In genomic region chr6:3317741-3318211, GRCh38 we compare ENCODE assay signal across 15 cellular contexts. TPM values are rescaled to one million over a fixed set of nuclear protein-coding genes. Genes with fewer than 3 reads are reported as not detected.
DNase-seq lines count a peak whose midpoint lies in the region; ATAC-seq and TF ChIP-seq lines count a peak whose summit lies in the region.
"Had no signal": no experiment of that assay in that cellular context is flagged by ENCODE, and none has a peak within 500 bp of the region (broad histone marks: within the 10 kb centered on the region; RNA-seq: fewer than 3 reads in every experiment).

No MANE protein-coding gene starts in this region.

- no peaks in the 10 kb centered on the region for H3K36me3 Mint-ChIP-seq in activated CD8-positive, alpha-beta T cell treated with anti-CD3 and anti-CD28 coated beads, Interleukin-2, amount 10 ng/mL, durations not matched to agents 7 days and 5 days (ENCODE audit: low read depth)
- no peaks in the 10 kb centered on the region for H3K36me3 Mint-ChIP-seq in activated CD8-positive, alpha-beta T cell treated with anti-CD3 and anti-CD28 coated beads for 36 hours (ENCODE audit: low read depth)
- no peaks in the 10 kb centered on the region for H3K36me3 Mint-ChIP-seq in central memory CD8-positive, alpha-beta T cell (ENCODE audit: insufficient read depth)

- TF ChIP-seq POLR2A in upper lobe of left lung (IDR thresholded peaks at IDR 0.05): no peak

- H3K27me3 ChIP-seq in upper lobe of left lung: no peaks in the 10 kb centered on the region
- H3K27me3 ChIP-seq: cardiac muscle cell had no signal

- POLR2A ChIA-PET in activated CD8-positive, alpha-beta T cell treated with anti-CD3 and anti-CD28 coated beads, Interleukin-2, amount 10 ng/mL, durations not matched to agents 7 days and 5 days (lab: Charles Lee): no interaction called here
- POLR2A ChIA-PET in activated CD8-positive, alpha-beta T cell treated with anti-CD3 and anti-CD28 coated beads for 36 hours (lab: Charles Lee): interaction anchor here (0.6 kb wide), 1 partner anchor 169 kb away, joined by 3 read pairs; no protein-coding TSS in a partner anchor

- CTCF ChIA-PET in activated CD8-positive, alpha-beta T cell treated with anti-CD3 and anti-CD28 coated beads, Interleukin-2, amount 10 ng/mL, durations not matched to agents 7 days and 5 days (lab: Charles Lee): no interaction called here
- CTCF ChIA-PET in activated CD8-positive, alpha-beta T cell treated with anti-CD3 and anti-CD28 coated beads for 36 hours (lab: Charles Lee): no interaction called here

- no peaks in the 10 kb centered on the region for H3K36me3 ChIP-seq in upper lobe of left lung
- H3K36me3 ChIP-seq: cardiac muscle cell had no signal

- peaks cover 19% of the 10 kb centered on the region for H3K27me3 Mint-ChIP-seq in activated CD8-positive, alpha-beta T cell treated with anti-CD3 and anti-CD28 coated beads, Interleukin-2, amount 10 ng/mL, durations not matched to agents 7 days and 5 days (ENCODE audit: low read depth)
- H3K27me3 Mint-ChIP-seq in activated CD8-positive, alpha-beta T cell treated with anti-CD3 and anti-CD28 coated beads for 36 hours: no peaks in the 10 kb centered on the region
- peaks cover 60% of the 10 kb centered on the region for H3K27me3 Mint-ChIP-seq in central memory CD8-positive, alpha-beta T cell

- intact Hi-C loops in activated CD8-positive, alpha-beta T cell treated with anti-CD3 and anti-CD28 coated beads for 36 hours (cut with micrococcal nuclease): no loop called here

- peak; percentile 16 for ATAC-seq in activated CD8-positive, alpha-beta T cell treated with anti-CD3 and anti-CD28 coated beads, Interleukin-2, amount 10 ng/mL, durations not matched to agents 7 days and 5 days
- no peak for ATAC-seq in activated CD8-positive, alpha-beta T cell treated with anti-CD3 and anti-CD28 coated beads for 36 hours
- no peak for ATAC-seq in central memory CD8-positive, alpha-beta T cell (replicated peaks; ENCODE audit: extremely low read depth, poor library complexity, severe bottlenecking)
- ATAC-seq in upper lobe of left lung (ENCODE audit: low FRiP score in 2 of 2): peak; percentile 39 to 64
- ATAC-seq in HG03095 (IDR thresholded peaks at IDR 0.05; ENCODE audit: unreplicated experiment): no peak
- ATAC-seq in GM19328 (IDR thresholded peaks at IDR 0.05; ENCODE audit: unreplicated experiment): no peak

- DNase-seq in activated CD8-positive, alpha-beta T cell treated with anti-CD3 and anti-CD28 coated beads, Interleukin-2, amount 10 ng/mL, durations not matched to agents 7 days and 5 days: no peak
- no peak for DNase-seq in activated CD8-positive, alpha-beta T cell treated with anti-CD3 and anti-CD28 coated beads for 36 hours
- DNase-seq in central memory CD8-positive, alpha-beta T cell (ENCODE audit: low spot score in 2 of 2): no peak
- peak; percentile 82 for DNase-seq in myocyte (ENCODE audit: low read depth)
- no peak for DNase-seq in upper lobe of left lung
- no peak for DNase-seq in cortex of kidney (lab: John Stamatoyannopoulos, UW)
- DNase-seq: effector CD8-positive, alpha-beta T cell; mucosa of descending colon; NCI-H187 treated with DMSO at 0.1 percent for 48 hours; SW 1271 had no signal

- no peak overlapping the region for H3K27ac Mint-ChIP-seq in activated CD8-positive, alpha-beta T cell treated with anti-CD3 and anti-CD28 coated beads, Interleukin-2, amount 10 ng/mL, durations not matched to agents 7 days and 5 days
- H3K27ac Mint-ChIP-seq in activated CD8-positive, alpha-beta T cell treated with anti-CD3 and anti-CD28 coated beads for 36 hours: no peak overlapping the region
- H3K27ac Mint-ChIP-seq in central memory CD8-positive, alpha-beta T cell (ENCODE audit: low read depth): peak overlapping the region; percentile 23
- H3K27ac Mint-ChIP-seq: activated CD4-positive, alpha-beta memory T cell treated with anti-CD3 and anti-CD28 coated beads, Interleukin-2, amount 10 ng/mL, durations not matched to agents 7 days and 5 days had no signal

- TF ChIP-seq EP300 in upper lobe of left lung (IDR thresholded peaks at IDR 0.05): peak in 2 of 4 donors; percentile 21 to 57

- H3K4me3 Mint-ChIP-seq in activated CD8-positive, alpha-beta T cell treated with anti-CD3 and anti-CD28 coated beads, Interleukin-2, amount 10 ng/mL, durations not matched to agents 7 days and 5 days: no peak overlapping the region
- H3K4me3 Mint-ChIP-seq in activated CD8-positive, alpha-beta T cell treated with anti-CD3 and anti-CD28 coated beads for 36 hours: no peak overlapping the region
- peak overlapping the region; percentile 50 for H3K4me3 Mint-ChIP-seq in central memory CD8-positive, alpha-beta T cell
- H3K4me3 Mint-ChIP-seq: activated CD4-positive, alpha-beta memory T cell treated with anti-CD3 and anti-CD28 coated beads, Interleukin-2, amount 10 ng/mL, durations not matched to agents 7 days and 5 days had no signal

- WGBS in upper lobe of left lung, 2 donors: 73 to 74% methylated on average over 11 of the region's 11 CpGs

- no peaks in the 10 kb centered on the region for H3K9me3 ChIP-seq in upper lobe of left lung
- H3K9me3 ChIP-seq: mucosa of descending colon had no signal

- no peak overlapping the region for H3K27ac ChIP-seq in upper lobe of left lung
- H3K27ac ChIP-seq: cardiac muscle cell, parathyroid adenoma had no signal

- peaks cover 18% of the 10 kb centered on the region for H3K4me1 Mint-ChIP-seq in activated CD8-positive, alpha-beta T cell treated with anti-CD3 and anti-CD28 coated beads, Interleukin-2, amount 10 ng/mL, durations not matched to agents 7 days and 5 days (ENCODE audit: low read depth)
- peaks cover 19% of the 10 kb centered on the region for H3K4me1 Mint-ChIP-seq in activated CD8-positive, alpha-beta T cell treated with anti-CD3 and anti-CD28 coated beads for 36 hours (ENCODE audit: low read depth)
- peaks cover 19% of the 10 kb centered on the region for H3K4me1 Mint-ChIP-seq in central memory CD8-positive, alpha-beta T cell

- H3K4me1 ChIP-seq in upper lobe of left lung: peaks cover 0 to 6% (median 1%) of the 10 kb centered on the region in 4 donors
- H3K4me1 ChIP-seq: parathyroid adenoma had no signal

- no peak overlapping the region for H3K4me3 ChIP-seq in upper lobe of left lung
- H3K4me3 ChIP-seq: cardiac muscle cell, mucosa of descending colon had no signal

- TF ChIP-seq CTCF in activated CD8-positive, alpha-beta T cell treated with anti-CD3 and anti-CD28 coated beads for 36 hours (IDR thresholded peaks at IDR 0.05): no peak
- TF ChIP-seq CTCF in upper lobe of left lung (IDR thresholded peaks at IDR 0.05): no peak

- no peaks in the 10 kb centered on the region for H3K9me3 Mint-ChIP-seq in activated CD8-positive, alpha-beta T cell treated with anti-CD3 and anti-CD28 coated beads, Interleukin-2, amount 10 ng/mL, durations not matched to agents 7 days and 5 days (ENCODE audit: insufficient read depth)
- H3K9me3 Mint-ChIP-seq in activated CD8-positive, alpha-beta T cell treated with anti-CD3 and anti-CD28 coated beads for 36 hours: no peaks in the 10 kb centered on the region
- no peaks in the 10 kb centered on the region for H3K9me3 Mint-ChIP-seq in central memory CD8-positive, alpha-beta T cell
- H3K9me3 Mint-ChIP-seq: activated CD4-positive, alpha-beta memory T cell treated with anti-CD3 and anti-CD28 coated beads, Interleukin-2, amount 10 ng/mL, durations not matched to agents 7 days and 5 days had no signal

RNA-seq across cellular contexts. Expression of gene PSMG4, which starts 59.0 kb away (rescaled TPM):
- 10 to 100 TPM; 35.3 to 35.5 TPM for total RNA-seq in activated CD8-positive, alpha-beta T cell treated with anti-CD3 and anti-CD28 coated beads, Interleukin-2, amount 10 ng/mL, durations not matched to agents 7 days and 5 days
- total RNA-seq in activated CD8-positive, alpha-beta T cell treated with anti-CD3 and anti-CD28 coated beads for 36 hours: 10 to 100 TPM; 50.2 to 53.9 TPM
- total RNA-seq in myocyte (16.8 and 43.0 TPM in 2 replicates), upper lobe of left lung (10 to 100 TPM; 17.0 to 24.5 (median 22.9) TPM)
- 29.4 TPM for polyA plus RNA-seq in myocyte (2012)

Comparison
In these comparisons a context has a peak if more than half of its experiments do, and no peak if none do; other contexts are left out.
1. ATAC-seq: peak in activated CD8-positive, alpha-beta T cell treated with anti-CD3 and anti-CD28 coated beads, Interleukin-2, amount 10 ng/mL, durations not matched to agents 7 days and 5 days (single experiment) and upper lobe of left lung (2 of 2); none in activated CD8-positive, alpha-beta T cell treated with anti-CD3 and anti-CD28 coated beads for 36 hours (single experiment), central memory CD8-positive, alpha-beta T cell (single experiment), HG03095 (single experiment) and GM19328 (single experiment).